12 cellular contexts compared by ENCODE assay signal in the genomic region with DNA sequence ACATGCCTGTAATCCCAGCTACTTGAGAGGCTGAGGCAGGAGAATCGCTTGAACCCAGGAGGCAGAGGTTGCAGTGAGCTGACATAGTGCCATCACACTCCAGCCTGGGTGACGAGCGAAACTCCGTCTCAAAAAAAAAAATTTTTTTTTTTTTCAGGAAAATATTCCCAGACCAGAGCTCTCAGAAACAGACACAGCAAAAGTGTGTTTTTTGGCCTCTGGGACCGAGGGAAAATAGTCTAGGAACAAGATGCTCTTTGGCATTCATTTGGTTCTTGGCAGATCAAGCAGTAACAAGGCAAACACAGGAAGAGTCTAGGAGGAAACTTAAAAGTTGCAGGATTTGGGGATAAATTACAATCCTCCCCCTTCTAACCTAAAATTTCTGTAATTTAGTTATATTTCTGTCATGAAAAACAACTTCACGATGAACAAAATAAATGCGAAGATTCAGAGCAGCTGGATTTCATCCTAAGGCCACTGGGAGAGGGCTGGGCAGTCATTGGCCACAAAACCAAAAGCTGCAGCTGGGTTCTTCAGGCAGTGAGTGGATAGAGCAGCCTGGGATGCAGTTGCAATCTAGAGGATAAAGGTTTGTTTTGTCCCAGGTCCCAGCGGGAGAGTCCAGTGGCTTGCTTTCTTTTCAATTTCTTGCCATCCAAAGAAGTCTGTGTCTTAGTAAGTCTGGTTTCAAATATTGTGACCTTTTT. TPM values are rescaled to one million over a fixed set of nuclear protein-coding genes. Genes with fewer than 3 reads are reported as not detected.
DNase-seq lines count a peak whose midpoint lies in the region; ATAC-seq lines count a peak whose summit lies in the region.
"Had no signal": no experiment of that assay in that cellular context is flagged by ENCODE, and none has a peak within 500 bp of the region (broad histone marks: within the 10 kb centered on the region; RNA-seq: fewer than 3 reads in every experiment).

No MANE protein-coding gene starts in this region.

- H3K4me3 Mint-ChIP-seq in T-helper 17 cell: no peak overlapping the region
- no peak overlapping the region for H3K4me3 Mint-ChIP-seq in memory B cell
- H3K4me3 Mint-ChIP-seq: HFFc6 had no signal

- H3K27me3 Mint-ChIP-seq in T-helper 17 cell: no peaks in the 10 kb centered on the region
- H3K27me3 Mint-ChIP-seq in memory B cell: no peaks in the 10 kb centered on the region

- no peaks in the 10 kb centered on the region for H3K9me3 Mint-ChIP-seq in memory B cell
- H3K9me3 Mint-ChIP-seq: HFFc6 had no signal

- peak overlapping the region; percentile 5 for H3K27ac ChIP-seq in cingulate gyrus (ENCODE audit: low read depth, low read length)

- H3K9me3 ChIP-seq in T-helper 17 cell (ENCODE audit: control insufficient read depth, low read length, poor library complexity, severe bottlenecking): no peaks in the 10 kb centered on the region

- in situ Hi-C loops in ACHN (cut with HindIII; ENCODE audit: low pct_ligation_motif_present, low pct_unique_long_range_greater_than_20kb, low sequenced_read_pairs): no loop called here

- ATAC-seq in T-helper 17 cell (no peak), memory B cell (ENCODE audit: low read depth) (no peak), HG02642 (IDR thresholded peaks at IDR 0.05; ENCODE audit: poor library complexity, unreplicated experiment) (no peak), HG03039 (IDR thresholded peaks at IDR 0.05; ENCODE audit: unreplicated experiment) (no peak)

- peaks cover 4% of the 10 kb centered on the region for H3K36me3 Mint-ChIP-seq in T-helper 17 cell (ENCODE audit: low read depth)
- peaks cover 15% of the 10 kb centered on the region for H3K36me3 Mint-ChIP-seq in memory B cell

- H3K27ac Mint-ChIP-seq in T-helper 17 cell (peak overlapping the region; percentile 69), memory B cell (peak overlapping the region; percentile 45)

- H3K4me1 Mint-ChIP-seq in T-helper 17 cell: peaks cover 23% of the 10 kb centered on the region
- peaks cover 19% of the 10 kb centered on the region for H3K4me1 Mint-ChIP-seq in memory B cell

- DNase-seq in T-helper 17 cell: no peak
- no peak for DNase-seq in memory B cell (ENCODE audit: low spot score in 2 of 2)
- DNase-seq in superior temporal gyrus (ENCODE audit: extremely low spot score): peak; percentile 55
- DNase-seq in ACHN: no peak
- no peak for DNase-seq in T-helper 9 cell
- DNase-seq: cortex of kidney, DMS153, HFFc6, OCI-M1 had no signal

RNA-seq across cellular contexts. Expression of gene ATG16L2, which starts 19.7 kb away (rescaled TPM):
- total RNA-seq in T-helper 17 cell: 100 to 1,000 TPM in 1 of 2 donors, 10 to 100 TPM in 1; 95.4 to 121 TPM

RNA-seq across cellular contexts. Expression of gene STARD10, which starts 40.1 kb away (rescaled TPM):
- total RNA-seq in T-helper 17 cell: 10 to 100 TPM; 12.9 to 17.7 TPM
